Comparison of ENCODE assay signal across 8 cellular contexts in the genomic region with DNA sequence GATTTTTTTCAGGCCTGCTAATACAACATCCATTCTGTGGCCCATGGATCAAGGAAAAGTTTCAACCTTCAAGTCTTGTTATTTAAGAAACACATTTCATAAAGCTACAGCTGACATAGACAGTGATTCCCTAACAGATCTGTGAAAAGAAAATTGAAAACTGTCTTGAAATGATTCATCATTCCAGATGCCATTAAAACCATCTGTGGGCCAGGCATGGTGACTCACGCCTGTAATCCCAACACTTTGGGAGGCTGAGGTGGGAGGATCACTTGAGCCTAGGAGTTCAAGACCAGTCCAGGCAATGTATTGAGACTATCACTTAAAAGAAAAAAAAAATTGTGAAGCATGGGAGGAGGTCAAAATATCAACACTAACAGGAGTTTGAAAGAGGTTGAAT. TPM values are rescaled to one million over a fixed set of nuclear protein-coding genes. Genes with fewer than 3 reads are reported as not detected.
A peak's percentile ranks its signal among the peaks of the same experiment; 100 is the strongest.
DNase-seq lines count a peak whose midpoint lies in the region; ATAC-seq and TF ChIP-seq lines count a peak whose summit lies in the region.

No MANE protein-coding gene starts in this region.

- H3K27ac Mint-ChIP-seq in CD4-positive, alpha-beta memory T cell: peak overlapping the region in 3 of 7 donors; percentile 14 to 82 (median 51)
- H3K27ac Mint-ChIP-seq in activated naive CD8-positive, alpha-beta T cell treated with anti-CD3 and anti-CD28 coated beads for 36 hours: no peak overlapping the region

- no peaks in the 10 kb centered on the region for H3K27me3 Mint-ChIP-seq in CD4-positive, alpha-beta memory T cell
- H3K27me3 Mint-ChIP-seq in activated naive CD8-positive, alpha-beta T cell treated with anti-CD3 and anti-CD28 coated beads for 36 hours: no peaks in the 10 kb centered on the region

- ATAC-seq in mucosa of descending colon (peak; percentile 56), GM21447 (IDR thresholded peaks at IDR 0.05; ENCODE audit: unreplicated experiment) (no peak)

- POLR2A ChIA-PET in CD4-positive, alpha-beta memory T cell (lab: Charles Lee; ENCODE audit: partially characterized antibody): no interaction called here

- peak overlapping the region in 7 of 8 donors; percentile 2 to 74 (median 55) for H3K4me3 Mint-ChIP-seq in CD4-positive, alpha-beta memory T cell
- H3K4me3 Mint-ChIP-seq in activated naive CD8-positive, alpha-beta T cell treated with anti-CD3 and anti-CD28 coated beads for 36 hours: peak overlapping the region; percentile 26

- H3K36me3 Mint-ChIP-seq in CD4-positive, alpha-beta memory T cell: peaks cover 7 to 10% of the 10 kb centered on the region in 2 donors
- peaks cover 32% of the 10 kb centered on the region for H3K36me3 Mint-ChIP-seq in activated naive CD8-positive, alpha-beta T cell treated with anti-CD3 and anti-CD28 coated beads for 36 hours

- H3K9me3 ChIP-seq in CD4-positive, alpha-beta memory T cell (ENCODE audit: control insufficient read depth in 1 of 2, low read length in 2 of 2): no peaks in the 10 kb centered on the region
- H3K9me3 ChIP-seq in mucosa of descending colon: no peaks in the 10 kb centered on the region

- peaks cover 81% of the 10 kb centered on the region for H3K4me1 ChIP-seq in CD4-positive, alpha-beta memory T cell (ENCODE audit: insufficient read depth, low read length)
- peaks cover 54% of the 10 kb centered on the region for H3K4me1 ChIP-seq in mucosa of descending colon (ENCODE audit: low read depth)

- no peaks in the 10 kb centered on the region for H3K36me3 ChIP-seq in CD4-positive, alpha-beta memory T cell (ENCODE audit: insufficient read depth, low read length)
- no peaks in the 10 kb centered on the region for H3K36me3 ChIP-seq in mucosa of descending colon (ENCODE audit: low read depth)

- H3K4me3 ChIP-seq in CD4-positive, alpha-beta memory T cell (ENCODE audit: low read length in 2 of 2): no peak overlapping the region
- H3K4me3 ChIP-seq in mucosa of descending colon: no peak overlapping the region

- H3K27ac ChIP-seq in CD4-positive, alpha-beta memory T cell (ENCODE audit: low read depth, low read length): no peak overlapping the region

- H3K4me1 Mint-ChIP-seq in CD4-positive, alpha-beta memory T cell: peaks cover 10 to 40% (median 28%) of the 10 kb centered on the region in 4 donors
- peaks cover 41% of the 10 kb centered on the region for H3K4me1 Mint-ChIP-seq in activated naive CD8-positive, alpha-beta T cell treated with anti-CD3 and anti-CD28 coated beads for 36 hours

- CTCF ChIA-PET in CD4-positive, alpha-beta memory T cell (lab: Charles Lee; ENCODE audit: partially characterized antibody): interaction anchor here (1.3 to 3.7 kb wide), 2 partner anchors 40 to 379 kb away, joined by 5 to 10 read pairs; no protein-coding TSS in a partner anchor

- no peaks in the 10 kb centered on the region for H3K27me3 ChIP-seq in CD4-positive, alpha-beta memory T cell (ENCODE audit: insufficient read depth, low read length)

- intact Hi-C loops in CD4-positive, alpha-beta memory T cell (cut with micrococcal nuclease): no loop called here
- intact Hi-C loops in mucosa of descending colon (cut with DNase I, micrococcal nuclease): no loop called here

- no peak for TF ChIP-seq CTCF in mucosa of descending colon (IDR thresholded peaks at IDR 0.05)

- in situ Hi-C loops in G401 (cut with HindIII; ENCODE audit: low sequenced_read_pairs): no loop called here

- no peak for DNase-seq in CD4-positive, alpha-beta memory T cell
- peak; percentile 81 for DNase-seq in HT1080 (ENCODE audit: low read depth)
- DNase-seq in activated naive CD8-positive, alpha-beta T cell treated with anti-CD3 and anti-CD28 coated beads for 36 hours: no peak
- DNase-seq in mucosa of descending colon: no peak
- DNase-seq in NCI-H2029 treated with DMSO at 0.1 percent for 48 hours (lab: John Stamatoyannopoulos, UW): no peak
- DNase-seq in AML-193 (lab: John Stamatoyannopoulos, UW): no peak
- DNase-seq in G401 (ENCODE audit: low spot score): no peak

- no peaks in the 10 kb centered on the region for H3K9me3 Mint-ChIP-seq in CD4-positive, alpha-beta memory T cell
- H3K9me3 Mint-ChIP-seq in activated naive CD8-positive, alpha-beta T cell treated with anti-CD3 and anti-CD28 coated beads for 36 hours: no peaks in the 10 kb centered on the region

RNA-seq across cellular contexts. Expression of a gene that starts 6.0 kb away (rescaled TPM):
- total RNA-seq in CD4-positive, alpha-beta memory T cell: 100 to 1,000 TPM; 114 to 121 TPM
- polyA plus RNA-seq in CD4-positive, alpha-beta memory T cell: 10 to 100 TPM; 18.0 to 31.8 TPM
- 9.7 and 10.0 TPM in 2 replicates for total RNA-seq in HT1080 (2014; rRNA removed; shearing (Covaris generic))
- 5.6 and 7.1 TPM in 2 replicates for polyA plus RNA-seq in HT1080 (2015; cell fraction: cytosol; rRNA removed)
- 19.2 and 20.6 TPM in 2 replicates for polyA plus RNA-seq in HT1080 (2015; cell fraction: nucleus; rRNA removed)
- total RNA-seq in activated naive CD8-positive, alpha-beta T cell treated with anti-CD3 and anti-CD28 coated beads for 36 hours: 10 to 100 TPM; 25.7 to 26.0 TPM
- 10 to 100 TPM; 21.4 to 22.1 (median 21.5) TPM for total RNA-seq in mucosa of descending colon
- 2.4 and 6.0 TPM in 2 replicates for total RNA-seq in G401 (2014; rRNA removed; shearing (Covaris generic))

Comparison
In these comparisons a context has a peak if more than half of its experiments do, and no peak if none do; other contexts are left out.
1. RNA of a gene that starts 6.0 kb away (total RNA-seq): 114 to 121 TPM in CD4-positive, alpha-beta memory T cell; 25.7 to 26.0 TPM in activated naive CD8-positive, alpha-beta T cell treated with anti-CD3 and anti-CD28 coated beads for 36 hours, 21.4 to 22.1 TPM in mucosa of descending colon, 9.7 to 10.0 TPM in HT1080 and 2.4 to 6.0 TPM in G401; every median in the first group is over 4 times any median in the second.